In the genomic region with DNA sequence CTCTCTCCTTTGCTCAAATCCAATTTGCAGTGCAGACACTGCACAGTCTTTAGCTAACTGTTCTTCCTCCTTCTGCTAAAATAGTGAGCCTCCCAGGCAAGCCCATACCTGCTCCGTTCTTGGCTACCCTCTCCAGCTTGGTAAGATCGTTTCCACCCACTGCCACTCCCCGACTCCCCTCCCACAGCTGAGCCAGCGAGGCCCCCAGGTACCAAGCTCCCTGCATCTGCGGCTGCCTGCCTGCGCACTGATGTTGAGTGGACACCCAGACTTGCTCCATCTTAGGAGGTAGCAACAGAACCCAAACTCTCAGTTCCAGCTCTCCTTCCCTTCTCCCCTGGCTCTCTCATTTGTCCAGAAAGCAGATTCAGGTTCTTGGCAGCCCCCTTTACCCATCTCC, we compare ENCODE assay signal across 19 cellular contexts. TPM values are rescaled to one million over a fixed set of nuclear protein-coding genes. Genes with fewer than 3 reads are reported as not detected.
DNase-seq lines count a peak whose midpoint lies in the region; ATAC-seq and TF ChIP-seq lines count a peak whose summit lies in the region.
"Had no signal": no experiment of that assay in that cellular context is flagged by ENCODE, and none has a peak within 500 bp of the region (broad histone marks: within the 10 kb centered on the region; RNA-seq: fewer than 3 reads in every experiment).

No MANE protein-coding gene starts in this region.

- no peaks in the 10 kb centered on the region for H3K79me2 ChIP-seq in osteoblast (ENCODE audit: insufficient read depth, low read length)

- no peak overlapping the region for H3K4me3 ChIP-seq in osteoblast (ENCODE audit: insufficient read depth, low read length)
- H3K4me3 ChIP-seq: A549, GM12878, GM23248, PC-9 had no signal

- no peak overlapping the region for H3K4me2 ChIP-seq in osteoblast (ENCODE audit: insufficient read depth, low read length)
- H3K4me2 ChIP-seq: A549, KMS-11, PC-9 had no signal

- peak; percentile 16 for DNase-seq in left ventricle myocardium superior
- DNase-seq in left cardiac atrium = no peak
- peak; percentile 8 for DNase-seq in osteoblast (ENCODE audit: insufficient read length, low spot score, missing footprints)
- no peak for DNase-seq in caudate nucleus (lab: John Stamatoyannopoulos, UW)
- no peak for DNase-seq in stimulated activated CD4-positive, alpha-beta T cell treated with anti-CD3 and anti-CD28 coated beads, Interleukin-4, amount 100 ng/mL, for 1 hour
- no peak for DNase-seq in AML-193 (lab: John Stamatoyannopoulos, UW)
- DNase-seq: C1 segment of cervical spinal cord, GDM1, GM23248, NCI-H1092, NCI-H2081 treated with DMSO at 0.1 percent for 48 hours, NCI-H510A treated with DMSO at 0.1 percent for 48 hours, NCI-H82, PC-9 had no signal

- H3K9me3 ChIP-seq in osteoblast (ENCODE audit: low read depth, low read length) = no peaks in the 10 kb centered on the region
- H3K9me3 ChIP-seq: A549 had no signal

- H3K4me1 ChIP-seq in osteoblast (ENCODE audit: insufficient read depth, low read length) = peaks cover 6% of the 10 kb centered on the region

- intact Hi-C loops in left ventricle myocardium superior (cut with micrococcal nuclease) (no loop called here), left cardiac atrium (cut with DNase I) (no loop called here)

- H4K20me1 ChIP-seq in osteoblast (ENCODE audit: insufficient read depth, low read length) = no peaks in the 10 kb centered on the region

- no peaks in the 10 kb centered on the region for H3K36me3 ChIP-seq in osteoblast (ENCODE audit: insufficient read depth, low read length)

- H3K27ac ChIP-seq in osteoblast (ENCODE audit: low read depth, low read length) (no peak overlapping the region), caudate nucleus (ENCODE audit: low read depth, low read length) (no peak overlapping the region)
- H3K27ac ChIP-seq: A549, GM23248, KMS-11, PC-9 had no signal

- ATAC-seq in left ventricle myocardium superior (no peak), left cardiac atrium (no peak), esophagus mucosa (peak; percentile 4)
- ATAC-seq: A549, GM12878, Right ventricle myocardium inferior had no signal

- H2AFZ ChIP-seq in osteoblast (ENCODE audit: low read length) = no peak overlapping the region
- H2AFZ ChIP-seq: GM23248, PC-9 had no signal

- TF ChIP-seq CTCF in osteoblast (IDR thresholded peaks at IDR 0.05; ENCODE audit: extremely low read depth, low read depth, low read length) = no peak

- peaks cover 14% of the 10 kb centered on the region for H3K27me3 ChIP-seq in osteoblast (ENCODE audit: insufficient read depth, low read length)

RNA-seq across cellular contexts. Expression of gene TNK2, which starts 7.9 kb away (rescaled TPM):
- total RNA-seq in left ventricle myocardium superior (28.9 TPM), left cardiac atrium (10 to 100 TPM; 47.6 to 50.4 TPM), esophagus mucosa (42.6 TPM), osteoblast (10.6 and 11.6 TPM in 2 replicates)

Comparison
In these comparisons a context has a peak if more than half of its experiments do, and no peak if none do; other contexts are left out.
1. DNase-seq: peak in left ventricle myocardium superior (single experiment) and osteoblast (single experiment); none in left cardiac atrium (single experiment), caudate nucleus (0 of 61), stimulated activated CD4-positive, alpha-beta T cell treated with anti-CD3 and anti-CD28 coated beads, Interleukin-4, amount 100 ng/mL, for 1 hour (single experiment) and AML-193 (0 of 2).